In genomic region chr9:104093647-104094533, GRCh38 we compare ENCODE assay signal across 1 cellular context.
A peak's percentile ranks its signal among the peaks of the same experiment; 100 is the strongest.
TF ChIP-seq lines count a peak whose summit lies in the region.

Gene SMC2, plus strand, starts transcription at chr9:104094309. Its CDS starts 1,076 bp downstream, at chr9:104095385.

TF ChIP-seq in HepG2, 621 proteins besides CTCF, POLR2A, EP300 and RAD21 (continued from another document):
- TF ChIP-seq, protein P1, sequence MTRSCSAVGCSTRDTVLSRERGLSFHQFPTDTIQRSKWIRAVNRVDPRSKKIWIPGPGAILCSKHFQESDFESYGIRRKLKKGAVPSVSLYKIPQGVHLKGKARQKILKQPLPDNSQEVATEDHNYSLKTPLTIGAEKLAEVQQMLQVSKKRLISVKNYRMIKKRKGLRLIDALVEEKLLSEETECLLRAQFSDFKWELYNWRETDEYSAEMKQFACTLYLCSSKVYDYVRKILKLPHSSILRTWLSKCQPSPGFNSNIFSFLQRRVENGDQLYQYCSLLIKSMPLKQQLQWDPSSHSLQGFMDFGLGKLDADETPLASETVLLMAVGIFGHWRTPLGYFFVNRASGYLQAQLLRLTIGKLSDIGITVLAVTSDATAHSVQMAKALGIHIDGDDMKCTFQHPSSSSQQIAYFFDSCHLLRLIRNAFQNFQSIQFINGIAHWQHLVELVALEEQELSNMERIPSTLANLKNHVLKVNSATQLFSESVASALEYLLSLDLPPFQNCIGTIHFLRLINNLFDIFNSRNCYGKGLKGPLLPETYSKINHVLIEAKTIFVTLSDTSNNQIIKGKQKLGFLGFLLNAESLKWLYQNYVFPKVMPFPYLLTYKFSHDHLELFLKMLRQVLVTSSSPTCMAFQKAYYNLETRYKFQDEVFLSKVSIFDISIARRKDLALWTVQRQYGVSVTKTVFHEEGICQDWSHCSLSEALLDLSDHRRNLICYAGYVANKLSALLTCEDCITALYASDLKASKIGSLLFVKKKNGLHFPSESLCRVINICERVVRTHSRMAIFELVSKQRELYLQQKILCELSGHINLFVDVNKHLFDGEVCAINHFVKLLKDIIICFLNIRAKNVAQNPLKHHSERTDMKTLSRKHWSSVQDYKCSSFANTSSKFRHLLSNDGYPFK (CRISPR knock-in tag; IDR thresholded peaks at IDR 0.05; ENCODE audit: borderline replicate concordance) = no peak
- TF ChIP-seq, protein P2, sequence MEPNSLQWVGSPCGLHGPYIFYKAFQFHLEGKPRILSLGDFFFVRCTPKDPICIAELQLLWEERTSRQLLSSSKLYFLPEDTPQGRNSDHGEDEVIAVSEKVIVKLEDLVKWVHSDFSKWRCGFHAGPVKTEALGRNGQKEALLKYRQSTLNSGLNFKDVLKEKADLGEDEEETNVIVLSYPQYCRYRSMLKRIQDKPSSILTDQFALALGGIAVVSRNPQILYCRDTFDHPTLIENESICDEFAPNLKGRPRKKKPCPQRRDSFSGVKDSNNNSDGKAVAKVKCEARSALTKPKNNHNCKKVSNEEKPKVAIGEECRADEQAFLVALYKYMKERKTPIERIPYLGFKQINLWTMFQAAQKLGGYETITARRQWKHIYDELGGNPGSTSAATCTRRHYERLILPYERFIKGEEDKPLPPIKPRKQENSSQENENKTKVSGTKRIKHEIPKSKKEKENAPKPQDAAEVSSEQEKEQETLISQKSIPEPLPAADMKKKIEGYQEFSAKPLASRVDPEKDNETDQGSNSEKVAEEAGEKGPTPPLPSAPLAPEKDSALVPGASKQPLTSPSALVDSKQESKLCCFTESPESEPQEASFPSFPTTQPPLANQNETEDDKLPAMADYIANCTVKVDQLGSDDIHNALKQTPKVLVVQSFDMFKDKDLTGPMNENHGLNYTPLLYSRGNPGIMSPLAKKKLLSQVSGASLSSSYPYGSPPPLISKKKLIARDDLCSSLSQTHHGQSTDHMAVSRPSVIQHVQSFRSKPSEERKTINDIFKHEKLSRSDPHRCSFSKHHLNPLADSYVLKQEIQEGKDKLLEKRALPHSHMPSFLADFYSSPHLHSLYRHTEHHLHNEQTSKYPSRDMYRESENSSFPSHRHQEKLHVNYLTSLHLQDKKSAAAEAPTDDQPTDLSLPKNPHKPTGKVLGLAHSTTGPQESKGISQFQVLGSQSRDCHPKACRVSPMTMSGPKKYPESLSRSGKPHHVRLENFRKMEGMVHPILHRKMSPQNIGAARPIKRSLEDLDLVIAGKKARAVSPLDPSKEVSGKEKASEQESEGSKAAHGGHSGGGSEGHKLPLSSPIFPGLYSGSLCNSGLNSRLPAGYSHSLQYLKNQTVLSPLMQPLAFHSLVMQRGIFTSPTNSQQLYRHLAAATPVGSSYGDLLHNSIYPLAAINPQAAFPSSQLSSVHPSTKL (CRISPR knock-in tag; IDR thresholded peaks at IDR 0.05) = 0 out of 2 replicates have a peak, but pooled peaks have one; percentile 40
- peak; percentile 55; the same call in 1 of the 2 replicates for TF ChIP-seq ZNF605 (CRISPR knock-in tag; IDR thresholded peaks at IDR 0.05)
- no peak for TF ChIP-seq CENPBD1 (CRISPR knock-in tag; IDR thresholded peaks at IDR 0.05; ENCODE audit: borderline replicate concordance, low read depth)
- TF ChIP-seq ZNF746 (CRISPR knock-in tag; IDR thresholded peaks at IDR 0.05) = 0 out of 2 replicates have a peak, but pooled peaks have one; percentile 51
- peak; percentile 74; the same call in 1 of the 2 replicates for TF ChIP-seq PHF20 (CRISPR knock-in tag; IDR thresholded peaks at IDR 0.05)
- TF ChIP-seq, protein P3, sequence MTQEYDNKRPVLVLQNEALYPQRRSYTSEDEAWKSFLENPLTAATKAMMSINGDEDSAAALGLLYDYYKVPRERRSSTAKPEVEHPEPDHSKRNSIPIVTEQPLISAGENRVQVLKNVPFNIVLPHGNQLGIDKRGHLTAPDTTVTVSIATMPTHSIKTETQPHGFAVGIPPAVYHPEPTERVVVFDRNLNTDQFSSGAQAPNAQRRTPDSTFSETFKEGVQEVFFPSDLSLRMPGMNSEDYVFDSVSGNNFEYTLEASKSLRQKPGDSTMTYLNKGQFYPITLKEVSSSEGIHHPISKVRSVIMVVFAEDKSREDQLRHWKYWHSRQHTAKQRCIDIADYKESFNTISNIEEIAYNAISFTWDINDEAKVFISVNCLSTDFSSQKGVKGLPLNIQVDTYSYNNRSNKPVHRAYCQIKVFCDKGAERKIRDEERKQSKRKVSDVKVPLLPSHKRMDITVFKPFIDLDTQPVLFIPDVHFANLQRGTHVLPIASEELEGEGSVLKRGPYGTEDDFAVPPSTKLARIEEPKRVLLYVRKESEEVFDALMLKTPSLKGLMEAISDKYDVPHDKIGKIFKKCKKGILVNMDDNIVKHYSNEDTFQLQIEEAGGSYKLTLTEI (CRISPR knock-in tag; conservative IDR thresholded peaks at IDR 0.05) = no peak
- no peak for TF ChIP-seq SP1 (IDR thresholded peaks at IDR 0.05)
- peak; percentile 60 for TF ChIP-seq SP1 (CRISPR knock-in tag; IDR thresholded peaks at IDR 0.05)
- no peak for TF ChIP-seq ZBTB1 (CRISPR knock-in tag; IDR thresholded peaks at IDR 0.05; ENCODE audit: borderline replicate concordance)
- TF ChIP-seq ZNF800 (CRISPR knock-in tag; IDR thresholded peaks at IDR 0.05) = no peak; the same call in 1 of the 2 replicates
- TF ChIP-seq SIN3B (IDR thresholded peaks at IDR 0.05; ENCODE audit: low read length) = peak; percentile 98
- TF ChIP-seq ZBTB2 (CRISPR knock-in tag; IDR thresholded peaks at IDR 0.05; ENCODE audit: low read depth) = peak; percentile 33; the same call in 1 of the 2 replicates
- TF ChIP-seq NFATC3 (CRISPR knock-in tag; IDR thresholded peaks at IDR 0.05) = no peak
- no peak for TF ChIP-seq CSRNP1 (CRISPR knock-in tag; IDR thresholded peaks at IDR 0.05)
- TF ChIP-seq, protein P4, sequence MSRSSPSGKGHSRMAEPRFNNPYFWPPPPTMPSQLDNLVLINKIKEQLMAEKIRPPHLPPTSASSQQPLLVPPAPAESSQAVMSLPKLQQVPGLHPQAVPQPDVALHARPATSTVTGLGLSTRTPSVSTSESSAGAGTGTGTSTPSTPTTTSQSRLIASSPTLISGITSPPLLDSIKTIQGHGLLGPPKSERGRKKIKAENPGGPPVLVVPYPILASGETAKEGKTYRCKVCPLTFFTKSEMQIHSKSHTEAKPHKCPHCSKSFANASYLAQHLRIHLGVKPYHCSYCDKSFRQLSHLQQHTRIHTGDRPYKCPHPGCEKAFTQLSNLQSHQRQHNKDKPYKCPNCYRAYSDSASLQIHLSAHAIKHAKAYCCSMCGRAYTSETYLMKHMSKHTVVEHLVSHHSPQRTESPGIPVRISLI (CRISPR knock-in tag; IDR thresholded peaks at IDR 0.05; ENCODE audit: borderline replicate concordance) = no peak
- TF ChIP-seq ZNF607 (CRISPR knock-in tag; IDR thresholded peaks at IDR 0.05; ENCODE audit: borderline replicate concordance) = 0 out of 2 replicates have a peak, but pooled peaks have one; percentile 19
- peak; percentile 92; the same call in 1 of the 2 replicates for TF ChIP-seq HDAC6 (IDR thresholded peaks at IDR 0.05; ENCODE audit: low read depth, low read length)
- TF ChIP-seq IKZF4 (CRISPR knock-in tag; IDR thresholded peaks at IDR 0.05; ENCODE audit: borderline replicate concordance, low read depth, not compliant biosample characterization) = peak; percentile 54
- TF ChIP-seq ZNF430 (CRISPR knock-in tag; IDR thresholded peaks at IDR 0.05) = peak; percentile 38
- TF ChIP-seq PHF21A (CRISPR knock-in tag; IDR thresholded peaks at IDR 0.05) = peak; percentile 58; the same call in 1 of the 2 replicates
- TF ChIP-seq WIZ (CRISPR knock-in tag; IDR thresholded peaks at IDR 0.05) = peak; percentile 32; the same call in 1 of the 2 replicates
- TF ChIP-seq ATM (IDR thresholded peaks at IDR 0.05; ENCODE audit: borderline replicate concordance) = no peak
- TF ChIP-seq ZNF549 (CRISPR knock-in tag; IDR thresholded peaks at IDR 0.05) = 0 out of 2 replicates have a peak, but pooled peaks have one; percentile 23
- peak; percentile 55; the same call in 1 of the 2 replicates for TF ChIP-seq ZBTB38 (CRISPR knock-in tag; IDR thresholded peaks at IDR 0.05)
- TF ChIP-seq TAF1 (CRISPR knock-in tag; IDR thresholded peaks at IDR 0.05) = peak; percentile 86
- no peak for TF ChIP-seq ZNF251 (CRISPR knock-in tag; IDR thresholded peaks at IDR 0.05)
- TF ChIP-seq, protein P5, sequence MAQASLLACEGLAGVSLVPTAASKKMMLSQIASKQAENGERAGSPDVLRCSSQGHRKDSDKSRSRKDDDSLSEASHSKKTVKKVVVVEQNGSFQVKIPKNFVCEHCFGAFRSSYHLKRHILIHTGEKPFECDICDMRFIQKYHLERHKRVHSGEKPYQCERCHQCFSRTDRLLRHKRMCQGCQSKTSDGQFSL (CRISPR knock-in tag; IDR thresholded peaks at IDR 0.05) = no peak
- peak; percentile 66; the same call in 1 of the 2 replicates for TF ChIP-seq ARID2 (CRISPR knock-in tag; IDR thresholded peaks at IDR 0.05; ENCODE audit: borderline replicate concordance)
- no peak for TF ChIP-seq USF2 (IDR thresholded peaks at IDR 0.05; ENCODE audit: low read depth, low read length)
- TF ChIP-seq USF2 (CRISPR knock-in tag; IDR thresholded peaks at IDR 0.05; ENCODE audit: borderline replicate concordance) = no peak
- TF ChIP-seq HNRNPUL1 (IDR thresholded peaks at IDR 0.05; ENCODE audit: low read depth, low read length) = no peak
- peak; percentile 95 for TF ChIP-seq TFDP1 (CRISPR knock-in tag; IDR thresholded peaks at IDR 0.05; ENCODE audit: borderline replicate concordance)
- peak; percentile 31; the same call in 1 of the 2 replicates for TF ChIP-seq NFKB2 (CRISPR knock-in tag; IDR thresholded peaks at IDR 0.05; ENCODE audit: borderline replicate concordance)
